29 cellular contexts compared by ENCODE assay signal in the genomic region with DNA sequence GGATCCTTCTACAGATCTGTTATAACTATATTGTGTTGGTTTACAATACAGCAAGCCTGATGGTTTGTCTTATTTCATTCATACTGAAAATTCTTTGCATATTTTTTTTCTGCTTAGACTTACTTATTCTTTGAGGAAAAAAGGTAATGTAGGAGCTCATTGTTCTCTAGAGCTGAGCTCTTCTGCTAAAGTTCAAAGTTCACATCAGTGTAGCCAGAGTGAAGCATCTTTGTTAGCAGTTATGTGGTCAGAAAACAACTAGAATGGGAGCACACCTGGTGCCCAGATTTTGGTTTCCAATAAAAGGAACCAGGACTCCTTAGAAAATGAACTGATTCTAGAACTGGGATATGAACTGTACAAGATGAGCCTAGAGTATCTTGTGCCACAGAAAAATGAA. TPM values are rescaled to one million over a fixed set of nuclear protein-coding genes. Genes with fewer than 3 reads are reported as not detected.
A peak's percentile ranks its signal among the peaks of the same experiment; 100 is the strongest.
DNase-seq lines count a peak whose midpoint lies in the region; ATAC-seq, FAIRE-seq and TF ChIP-seq lines count a peak whose summit lies in the region.
"Had no signal": no experiment of that assay in that cellular context is flagged by ENCODE, and none has a peak within 500 bp of the region (broad histone marks: within the 10 kb centered on the region; RNA-seq: fewer than 3 reads in every experiment).

No MANE protein-coding gene starts in this region.

- no peak for DNase-seq in activated CD8-positive, alpha-beta T cell treated with anti-CD3 and anti-CD28 coated beads for 36 hours
- no peak for DNase-seq in activated CD8-positive, alpha-beta T cell treated with anti-CD3 and anti-CD28 coated beads, Interleukin-2, amount 10 ng/mL, durations not matched to agents 7 days and 5 days
- DNase-seq in T-cell = no peak
- DNase-seq in HepG2 (ENCODE audit: low spot score) = peak; percentile 81
- no peak for DNase-seq in progenitor cell of endocrine pancreas (ENCODE audit: low spot score, unreplicated experiment)
- no peak for DNase-seq in DMS79 treated with DMSO at 0.1 percent for 48 hours (lab: John Stamatoyannopoulos, UW)
- no peak for DNase-seq in left ventricle myocardium superior
- DNase-seq in OCI-M2 (lab: John Stamatoyannopoulos, UW; ENCODE audit: unreplicated experiment) = no peak
- DNase-seq: 8988T, ACHN, BE2C, HFFc6, NCI-H1092, NCI-H1417 treated with DMSO at 0.1 percent for 48 hours, NCI-H1694 treated with DMSO at 0.1 percent for 48 hours, NCI-H2081, NCI-H2227 treated with DMSO at 0.1 percent for 48 hours, NCI-H510A, NCI-H69, SHP77 treated with DMSO at 0.1 percent for 48 hours had no signal

- no peak for TF ChIP-seq CTCF in activated CD8-positive, alpha-beta T cell treated with anti-CD3 and anti-CD28 coated beads for 36 hours (IDR thresholded peaks at IDR 0.05)
- no peak for TF ChIP-seq CTCF in HepG2 (CRISPR knock-in tag; IDR thresholded peaks at IDR 0.05)
- TF ChIP-seq CTCF in progenitor cell of endocrine pancreas (IDR thresholded peaks at IDR 0.05; ENCODE audit: unreplicated experiment) = no peak

- H3K9ac ChIP-seq in HepG2 (ENCODE audit: insufficient read depth, low read depth, low read length) = no peak overlapping the region

- FAIRE-seq in HepG2 (lab: Jason Lieb, UNC) = no peak
- FAIRE-seq: D721Med had no signal

- no peak overlapping the region for H2AFZ ChIP-seq in HepG2 (ENCODE audit: low read length)
- H2AFZ ChIP-seq: GM23338 had no signal

- in situ Hi-C loops in HepG2 (cut with HindIII; ENCODE audit: extremely low pct_ligation_motif_present, low pct_unique_long_range_greater_than_20kb) = no loop called here

- H3K4me3 ChIP-seq in HepG2 (replicated peaks in 1 of 3; ENCODE audit: insufficient read depth in 1 of 3, low read depth in 2 of 3, low read length in 3 of 3) = no peak overlapping the region
- H3K4me3 ChIP-seq: GM23338, HAP-1, SK-N-MC had no signal

- POLR2A ChIA-PET in activated CD8-positive, alpha-beta T cell treated with anti-CD3 and anti-CD28 coated beads for 36 hours (lab: Charles Lee) = no interaction called here
- POLR2A ChIA-PET in activated CD8-positive, alpha-beta T cell treated with anti-CD3 and anti-CD28 coated beads, Interleukin-2, amount 10 ng/mL, durations not matched to agents 7 days and 5 days (lab: Charles Lee) = no interaction called here
- POLR2A ChIA-PET in T-cell (lab: Charles Lee) (interaction anchor here in 1 of 2 donors (0.6 kb wide), 1 partner anchor 8 kb away, joined by 5 read pairs; no protein-coding TSS in a partner anchor), HepG2 (lab: Yijun Ruan, JAX) (interaction anchor here (0.6 to 2.0 kb wide), 6 partner anchors 10 to 226 kb away, joined by 3 to 20 read pairs (median 5); a partner anchor contains a TSS)

- no peak for TF ChIP-seq EP300 in HepG2 (IDR thresholded peaks at IDR 0.05; ENCODE audit: low read depth in 2 of 2, low read length in 2 of 2)
- no peak for TF ChIP-seq EP300 in HepG2 (CRISPR knock-in tag; IDR thresholded peaks at IDR 0.05; ENCODE audit: borderline replicate concordance)

- no peak overlapping the region; the same call in 1 of the 2 replicates for H3K4me2 ChIP-seq in HepG2 (ENCODE audit: low read depth, low read length)
- H3K4me2 ChIP-seq: GM23338 had no signal

- peaks cover 39% of the 10 kb centered on the region for H3K4me1 ChIP-seq in HepG2 (ENCODE audit: insufficient read depth, low read length)
- H3K4me1 ChIP-seq: BE2C had no signal

- BruUV-seq in HepG2 (replicated peaks; lab: Mats Ljungman, UMichigan) = no TSS peak

- no peaks in the 10 kb centered on the region for H4K20me1 ChIP-seq in HepG2 (ENCODE audit: insufficient read depth, low read length)

- ATAC-seq in activated CD8-positive, alpha-beta T cell treated with anti-CD3 and anti-CD28 coated beads for 36 hours = no peak
- ATAC-seq in activated CD8-positive, alpha-beta T cell treated with anti-CD3 and anti-CD28 coated beads, Interleukin-2, amount 10 ng/mL, durations not matched to agents 7 days and 5 days = no peak
- ATAC-seq in T-cell (replicated peaks in 1 of 4) (no peak), HepG2 (peak; percentile 77), left ventricle myocardium superior (no peak)
- ATAC-seq: GM23338, Panc1 had no signal

- no peak for TF ChIP-seq RAD21 in HepG2 (CRISPR knock-in tag; IDR thresholded peaks at IDR 0.05)

- peaks cover 41% of the 10 kb centered on the region for H3K36me3 Mint-ChIP-seq in activated CD8-positive, alpha-beta T cell treated with anti-CD3 and anti-CD28 coated beads for 36 hours (ENCODE audit: low read depth)
- peaks cover 43% of the 10 kb centered on the region for H3K36me3 Mint-ChIP-seq in activated CD8-positive, alpha-beta T cell treated with anti-CD3 and anti-CD28 coated beads, Interleukin-2, amount 10 ng/mL, durations not matched to agents 7 days and 5 days (ENCODE audit: low read depth)
- H3K36me3 Mint-ChIP-seq in T-cell (peaks cover 45% of the 10 kb centered on the region), progenitor cell of endocrine pancreas (ENCODE audit: insufficient read depth) (peaks cover 17% of the 10 kb centered on the region)

- H3K9me3 Mint-ChIP-seq in activated CD8-positive, alpha-beta T cell treated with anti-CD3 and anti-CD28 coated beads for 36 hours = no peaks in the 10 kb centered on the region
- no peaks in the 10 kb centered on the region for H3K9me3 Mint-ChIP-seq in activated CD8-positive, alpha-beta T cell treated with anti-CD3 and anti-CD28 coated beads, Interleukin-2, amount 10 ng/mL, durations not matched to agents 7 days and 5 days (ENCODE audit: insufficient read depth)
- H3K9me3 Mint-ChIP-seq in T-cell = no peaks in the 10 kb centered on the region
- no peaks in the 10 kb centered on the region for H3K9me3 Mint-ChIP-seq in progenitor cell of endocrine pancreas (ENCODE audit: low read depth)
- H3K9me3 Mint-ChIP-seq: CD14-positive monocyte, GM23338, HFFc6, IgD-negative memory B cell had no signal

- H3K27ac Mint-ChIP-seq in activated CD8-positive, alpha-beta T cell treated with anti-CD3 and anti-CD28 coated beads for 36 hours = peak overlapping the region; percentile 9
- no peak overlapping the region for H3K27ac Mint-ChIP-seq in activated CD8-positive, alpha-beta T cell treated with anti-CD3 and anti-CD28 coated beads, Interleukin-2, amount 10 ng/mL, durations not matched to agents 7 days and 5 days
- peak overlapping the region; percentile 20 to 56 for H3K27ac Mint-ChIP-seq in T-cell
- peak overlapping the region; percentile 18 for H3K27ac Mint-ChIP-seq in progenitor cell of endocrine pancreas
- H3K27ac Mint-ChIP-seq: CD14-positive monocyte, GM23338, HFFc6 had no signal

- H3K27me3 Mint-ChIP-seq in activated CD8-positive, alpha-beta T cell treated with anti-CD3 and anti-CD28 coated beads for 36 hours = no peaks in the 10 kb centered on the region
- H3K27me3 Mint-ChIP-seq in activated CD8-positive, alpha-beta T cell treated with anti-CD3 and anti-CD28 coated beads, Interleukin-2, amount 10 ng/mL, durations not matched to agents 7 days and 5 days (ENCODE audit: low read depth) = no peaks in the 10 kb centered on the region
- H3K27me3 Mint-ChIP-seq in T-cell (no peaks in the 10 kb centered on the region), progenitor cell of endocrine pancreas (no peaks in the 10 kb centered on the region)
- H3K27me3 Mint-ChIP-seq: IgD-negative memory B cell had no signal

- TF ChIP-seq POLR2A in HepG2 (IDR thresholded peaks at IDR 0.05; ENCODE audit: insufficient read depth in 1 of 2, low read depth in 2 of 2, low read length in 2 of 2) = no peak

- H3K27me3 ChIP-seq in HepG2 (ENCODE audit: control insufficient read depth in 1 of 2, insufficient read depth in 2 of 2, low read length in 2 of 2) = no peaks in the 10 kb centered on the region
- H3K27me3 ChIP-seq: BE2C had no signal

- no peaks in the 10 kb centered on the region for H3K9me3 ChIP-seq in HepG2 (ENCODE audit: low read length)
- H3K9me3 ChIP-seq: BE2C, HAP-1 had no signal

- CTCF ChIA-PET in activated CD8-positive, alpha-beta T cell treated with anti-CD3 and anti-CD28 coated beads for 36 hours (lab: Charles Lee) = no interaction called here
- CTCF ChIA-PET in activated CD8-positive, alpha-beta T cell treated with anti-CD3 and anti-CD28 coated beads, Interleukin-2, amount 10 ng/mL, durations not matched to agents 7 days and 5 days (lab: Charles Lee) = interaction anchor here (1.2 kb wide), 1 partner anchor 40 kb away, joined by 4 read pairs; no protein-coding TSS in a partner anchor
- CTCF ChIA-PET in T-cell (lab: Charles Lee) (interaction anchor here (0.8 to 1.0 kb wide), 2 partner anchors 13 to 40 kb away, joined by 3 to 4 read pairs; no protein-coding TSS in a partner anchor), HepG2 (lab: Yijun Ruan, JAX; ENCODE audit: low intra/inter-chr PET ratio, low total read pairs) (no interaction called here)

- intact Hi-C loops in activated CD8-positive, alpha-beta T cell treated with anti-CD3 and anti-CD28 coated beads for 36 hours (cut with micrococcal nuclease) = no loop called here
- intact Hi-C loops in HepG2 (cut with micrococcal nuclease; ENCODE audit: unreplicated experiment) = loop anchor here (10.0 kb wide), 1 partner anchor 227 kb away; a partner anchor contains a TSS
- intact Hi-C loops in left ventricle myocardium superior (cut with micrococcal nuclease) = no loop called here

- no peak overlapping the region for H3K4me3 Mint-ChIP-seq in activated CD8-positive, alpha-beta T cell treated with anti-CD3 and anti-CD28 coated beads for 36 hours
- H3K4me3 Mint-ChIP-seq in activated CD8-positive, alpha-beta T cell treated with anti-CD3 and anti-CD28 coated beads, Interleukin-2, amount 10 ng/mL, durations not matched to agents 7 days and 5 days = no peak overlapping the region
- H3K4me3 Mint-ChIP-seq in T-cell = peak overlapping the region in 1 of 3 donors; percentile 7
- peak overlapping the region; percentile 34 for H3K4me3 Mint-ChIP-seq in progenitor cell of endocrine pancreas (ENCODE audit: low read depth)
- H3K4me3 Mint-ChIP-seq: CD14-positive monocyte, GM23338, HFFc6, IgD-negative memory B cell had no signal

- H3K27ac ChIP-seq in HepG2 (ENCODE audit: extremely low read length, insufficient read depth, low read length) = peak overlapping the region; percentile 28
- H3K27ac ChIP-seq: SK-N-MC had no signal

- peaks cover 34% of the 10 kb centered on the region for H3K4me1 Mint-ChIP-seq in activated CD8-positive, alpha-beta T cell treated with anti-CD3 and anti-CD28 coated beads for 36 hours (ENCODE audit: low read depth)
- H3K4me1 Mint-ChIP-seq in activated CD8-positive, alpha-beta T cell treated with anti-CD3 and anti-CD28 coated beads, Interleukin-2, amount 10 ng/mL, durations not matched to agents 7 days and 5 days (ENCODE audit: low read depth) = peaks cover 22% of the 10 kb centered on the region
- H3K4me1 Mint-ChIP-seq in T-cell (peaks cover 37 to 41% (median 40%) of the 10 kb centered on the region in 3 donors), progenitor cell of endocrine pancreas (ENCODE audit: low read depth) (peaks cover 16% of the 10 kb centered on the region)
- H3K4me1 Mint-ChIP-seq: CD14-positive monocyte, GM23338 had no signal

- peaks cover 10 to 25% of the 10 kb centered on the region in 2 experiments for H3K36me3 ChIP-seq in HepG2 (replicated peaks in 1 of 2; ENCODE audit: control insufficient read depth in 1 of 2, insufficient read depth in 2 of 2, low read length in 2 of 2)

- H3K79me2 ChIP-seq in HepG2 (ENCODE audit: insufficient read depth, low read length) = no peaks in the 10 kb centered on the region

RNA-seq across cellular contexts. Expression of a gene that starts 10.3 kb away (rescaled TPM):
- total RNA-seq in activated CD8-positive, alpha-beta T cell treated with anti-CD3 and anti-CD28 coated beads for 36 hours = not detected
- not detected for total RNA-seq in activated CD8-positive, alpha-beta T cell treated with anti-CD3 and anti-CD28 coated beads, Interleukin-2, amount 10 ng/mL, durations not matched to agents 7 days and 5 days
- total RNA-seq in T-cell (under 1 TPM in 3 of 5 donors, not detected in 2; 0.56 to 0.93 (median 0.89) TPM), HepG2 (2016; rRNA removed; fragmentation: Illumina TruSeq; extraction: Trizol) (674 and 839 TPM in 2 replicates), progenitor cell of endocrine pancreas (11.0 and 13.9 TPM in 2 replicates), left ventricle myocardium superior (not detected)
- total RNA-seq in HepG2 (2016; cell fraction: cytosol; rRNA removed; fragmentation: Illumina TruSeq; extraction: Trizol; ENCODE audit: low read depth) = 242 and 256 TPM in 2 replicates
- 663 and 874 TPM in 2 replicates for total RNA-seq in HepG2 (2016; cell fraction: insoluble cytoplasmic fraction; rRNA removed; fragmentation: Illumina TruSeq; extraction: Trizol)
- 629 and 636 TPM in 2 replicates for total RNA-seq in HepG2 (2016; cell fraction: membrane; rRNA removed; fragmentation: Illumina TruSeq; extraction: Trizol)
- total RNA-seq in HepG2 (2016; cell fraction: nucleus; rRNA removed; fragmentation: Illumina TruSeq; extraction: Trizol) = 227 and 238 TPM in 2 replicates
- polyA plus RNA-seq in HepG2 (2011; rRNA removed) = 417 and 526 TPM in 2 replicates
- 451 and 581 TPM in 2 replicates for polyA plus RNA-seq in HepG2 (2011; cell fraction: cytosol; rRNA removed)
- 112 and 118 TPM in 2 replicates for polyA plus RNA-seq in HepG2 (2011; cell fraction: nucleus; rRNA removed)
- 77.6 and 217 TPM in 2 replicates for polyA plus RNA-seq in HepG2 (2012)
- 401 and 422 TPM in 2 replicates for polyA plus RNA-seq in HepG2 (2016; cell fraction: cytosol; fragmentation: Illumina TruSeq; extraction: Trizol; ENCODE audit: low read depth)
- 1,459 and 1,539 TPM in 2 replicates for polyA plus RNA-seq in HepG2 (2016; cell fraction: insoluble cytoplasmic fraction; fragmentation: Illumina TruSeq; extraction: Trizol; ENCODE audit: low read depth)
- polyA plus RNA-seq in HepG2 (2016; cell fraction: membrane; fragmentation: Illumina TruSeq; extraction: Trizol; ENCODE audit: low read depth) = 928 and 1,086 TPM in 2 replicates
- polyA plus RNA-seq in HepG2 (2016; cell fraction: nucleus; fragmentation: Illumina TruSeq; extraction: Trizol; ENCODE audit: insufficient read depth, low read depth) = 560 and 646 TPM in 2 replicates
- 0.26 and 308 TPM in 2 replicates for polyA minus RNA-seq in HepG2 (2011; rRNA and poly(A)+ RNA removed; ENCODE audit: low replicate concordance)
- 48.7 and 61.2 TPM in 2 replicates for polyA minus RNA-seq in HepG2 (2011; cell fraction: cytosol; rRNA and poly(A)+ RNA removed)
- 37.3 and 43.0 TPM in 2 replicates for polyA minus RNA-seq in HepG2 (2011; cell fraction: nucleus; rRNA and poly(A)+ RNA removed)
- total RNA-seq: Daoy, G401, HFFc6 had no signal
- polyA plus RNA-seq: CD14-positive monocyte, IgD-negative memory B cell had no signal

RNA-seq across cellular contexts. Expression of a gene that starts 18.0 kb away (rescaled TPM):
- total RNA-seq in activated CD8-positive, alpha-beta T cell treated with anti-CD3 and anti-CD28 coated beads for 36 hours = 10 to 100 TPM; 47.0 to 57.4 TPM
- 10 to 100 TPM; 62.4 to 72.2 TPM for total RNA-seq in activated CD8-positive, alpha-beta T cell treated with anti-CD3 and anti-CD28 coated beads, Interleukin-2, amount 10 ng/mL, durations not matched to agents 7 days and 5 days
- 10 to 100 TPM; 57.6 to 99.7 (median 91.1) TPM for total RNA-seq in T-cell
- total RNA-seq in HepG2 (2016; rRNA removed; fragmentation: Illumina TruSeq; extraction: Trizol) = 72.1 and 74.4 TPM in 2 replicates
- 16.5 and 18.5 TPM in 2 replicates for total RNA-seq in HepG2 (2016; cell fraction: cytosol; rRNA removed; fragmentation: Illumina TruSeq; extraction: Trizol; ENCODE audit: low read depth)
- total RNA-seq in HepG2 (2016; cell fraction: insoluble cytoplasmic fraction; rRNA removed; fragmentation: Illumina TruSeq; extraction: Trizol) = 75.0 and 76.5 TPM in 2 replicates
- 23.3 and 30.6 TPM in 2 replicates for total RNA-seq in HepG2 (2016; cell fraction: membrane; rRNA removed; fragmentation: Illumina TruSeq; extraction: Trizol)
- 35.7 and 40.9 TPM in 2 replicates for total RNA-seq in HepG2 (2016; cell fraction: nucleus; rRNA removed; fragmentation: Illumina TruSeq; extraction: Trizol)
- 35.8 and 41.1 TPM in 2 replicates for polyA plus RNA-seq in HepG2 (2011; rRNA removed)
- polyA plus RNA-seq in HepG2 (2011; cell fraction: cytosol; rRNA removed) = 27.6 and 35.9 TPM in 2 replicates
- 20.8 and 25.4 TPM in 2 replicates for polyA plus RNA-seq in HepG2 (2011; cell fraction: nucleus; rRNA removed)
- polyA plus RNA-seq in HepG2 (2012) = 23.0 and 52.4 TPM in 2 replicates
- polyA plus RNA-seq in HepG2 (2016; cell fraction: cytosol; fragmentation: Illumina TruSeq; extraction: Trizol; ENCODE audit: low read depth) = 22.9 and 25.5 TPM in 2 replicates
- 67.0 and 70.3 TPM in 2 replicates for polyA plus RNA-seq in HepG2 (2016; cell fraction: insoluble cytoplasmic fraction; fragmentation: Illumina TruSeq; extraction: Trizol; ENCODE audit: low read depth)
- 24.8 and 25.8 TPM in 2 replicates for polyA plus RNA-seq in HepG2 (2016; cell fraction: membrane; fragmentation: Illumina TruSeq; extraction: Trizol; ENCODE audit: low read depth)
- polyA plus RNA-seq in HepG2 (2016; cell fraction: nucleus; fragmentation: Illumina TruSeq; extraction: Trizol; ENCODE audit: insufficient read depth, low read depth) = 44.4 and 74.3 TPM in 2 replicates
- 6.9 and 33.8 TPM in 2 replicates for polyA minus RNA-seq in HepG2 (2011; rRNA and poly(A)+ RNA removed; ENCODE audit: low replicate concordance)
- polyA minus RNA-seq in HepG2 (2011; cell fraction: cytosol; rRNA and poly(A)+ RNA removed) = 9.8 and 13.8 TPM in 2 replicates
- polyA minus RNA-seq in HepG2 (2011; cell fraction: nucleus; rRNA and poly(A)+ RNA removed) = 40.3 and 42.6 TPM in 2 replicates
- 37.2 and 43.6 TPM in 2 replicates for total RNA-seq in progenitor cell of endocrine pancreas
- total RNA-seq in left ventricle myocardium superior = 91.3 TPM

RNA-seq across cellular contexts. Expression of a gene that starts 39.9 kb away (rescaled TPM):
- total RNA-seq in activated CD8-positive, alpha-beta T cell treated with anti-CD3 and anti-CD28 coated beads for 36 hours = 1 to 10 TPM; 2.1 to 2.3 TPM
- total RNA-seq in activated CD8-positive, alpha-beta T cell treated with anti-CD3 and anti-CD28 coated beads, Interleukin-2, amount 10 ng/mL, durations not matched to agents 7 days and 5 days = 1 to 10 TPM; 2.8 to 3.6 TPM
- total RNA-seq in T-cell (1 to 10 TPM; 3.9 to 9.7 (median 4.3) TPM), HepG2 (2016; rRNA removed; fragmentation: Illumina TruSeq; extraction: Trizol) (17.2 and 18.5 TPM in 2 replicates), progenitor cell of endocrine pancreas (27.6 and 28.6 TPM in 2 replicates), left ventricle myocardium superior (9.0 TPM)
- 10.0 and 10.2 TPM in 2 replicates for total RNA-seq in HepG2 (2016; cell fraction: cytosol; rRNA removed; fragmentation: Illumina TruSeq; extraction: Trizol; ENCODE audit: low read depth)
- 15.0 and 19.2 TPM in 2 replicates for total RNA-seq in HepG2 (2016; cell fraction: insoluble cytoplasmic fraction; rRNA removed; fragmentation: Illumina TruSeq; extraction: Trizol)
- 28.0 and 32.7 TPM in 2 replicates for total RNA-seq in HepG2 (2016; cell fraction: membrane; rRNA removed; fragmentation: Illumina TruSeq; extraction: Trizol)
- total RNA-seq in HepG2 (2016; cell fraction: nucleus; rRNA removed; fragmentation: Illumina TruSeq; extraction: Trizol) = 13.3 and 15.6 TPM in 2 replicates
- polyA plus RNA-seq in HepG2 (2011; rRNA removed) = 7.4 and 12.3 TPM in 2 replicates
- polyA plus RNA-seq in HepG2 (2011; cell fraction: cytosol; rRNA removed) = 6.2 and 7.5 TPM in 2 replicates
- polyA plus RNA-seq in HepG2 (2011; cell fraction: nucleus; rRNA removed) = 33.9 and 49.5 TPM in 2 replicates
- polyA plus RNA-seq in HepG2 (2012) = 3.6 and 9.1 TPM in 2 replicates
- polyA plus RNA-seq in HepG2 (2016; cell fraction: cytosol; fragmentation: Illumina TruSeq; extraction: Trizol; ENCODE audit: low read depth) = 12.4 and 12.5 TPM in 2 replicates
- 18.7 and 21.4 TPM in 2 replicates for polyA plus RNA-seq in HepG2 (2016; cell fraction: insoluble cytoplasmic fraction; fragmentation: Illumina TruSeq; extraction: Trizol; ENCODE audit: low read depth)
- 29.3 and 32.2 TPM in 2 replicates for polyA plus RNA-seq in HepG2 (2016; cell fraction: membrane; fragmentation: Illumina TruSeq; extraction: Trizol; ENCODE audit: low read depth)
- 31.6 and 35.1 TPM in 2 replicates for polyA plus RNA-seq in HepG2 (2016; cell fraction: nucleus; fragmentation: Illumina TruSeq; extraction: Trizol; ENCODE audit: insufficient read depth, low read depth)
- polyA minus RNA-seq in HepG2 (2011; rRNA and poly(A)+ RNA removed; ENCODE audit: low replicate concordance) = 8.7 TPM in 1 of 2 replicates, not detected in the other
- 2.2 and 3.1 TPM in 2 replicates for polyA minus RNA-seq in HepG2 (2011; cell fraction: cytosol; rRNA and poly(A)+ RNA removed)
- 4.0 and 8.6 TPM in 2 replicates for polyA minus RNA-seq in HepG2 (2011; cell fraction: nucleus; rRNA and poly(A)+ RNA removed)

RNA-seq across cellular contexts. Expression of a gene that starts 52.5 kb away (rescaled TPM):
- total RNA-seq in activated CD8-positive, alpha-beta T cell treated with anti-CD3 and anti-CD28 coated beads for 36 hours = under 1 TPM; 0.07 to 0.27 TPM
- total RNA-seq in activated CD8-positive, alpha-beta T cell treated with anti-CD3 and anti-CD28 coated beads, Interleukin-2, amount 10 ng/mL, durations not matched to agents 7 days and 5 days = not detected
- total RNA-seq in T-cell (under 1 TPM; 0.07 to 0.13 (median 0.09) TPM), HepG2 (2016; rRNA removed; fragmentation: Illumina TruSeq; extraction: Trizol) (0.02 TPM in 1 of 2 replicates, not detected in the other), progenitor cell of endocrine pancreas (1.1 and 1.7 TPM in 2 replicates), left ventricle myocardium superior (93.1 TPM)
- not detected in 2 replicates for total RNA-seq in HepG2 (2016; cell fraction: cytosol; rRNA removed; fragmentation: Illumina TruSeq; extraction: Trizol; ENCODE audit: low read depth)
- total RNA-seq in HepG2 (2016; cell fraction: insoluble cytoplasmic fraction; rRNA removed; fragmentation: Illumina TruSeq; extraction: Trizol) = 0.02 TPM in 1 of 2 replicates, not detected in the other
- total RNA-seq in HepG2 (2016; cell fraction: membrane; rRNA removed; fragmentation: Illumina TruSeq; extraction: Trizol) = not detected in 2 replicates
- total RNA-seq in HepG2 (2016; cell fraction: nucleus; rRNA removed; fragmentation: Illumina TruSeq; extraction: Trizol) = not detected in 2 replicates
- polyA plus RNA-seq in HepG2 (2011; rRNA removed) = 0.01 TPM in 1 of 2 replicates, not detected in the other
- polyA plus RNA-seq in HepG2 (2011; cell fraction: cytosol; rRNA removed) = not detected in 2 replicates
- polyA plus RNA-seq in HepG2 (2011; cell fraction: nucleus; rRNA removed) = not detected in 2 replicates
- not detected in 2 replicates for polyA plus RNA-seq in HepG2 (2012)
- polyA plus RNA-seq in HepG2 (2016; cell fraction: cytosol; fragmentation: Illumina TruSeq; extraction: Trizol; ENCODE audit: low read depth) = not detected in 2 replicates
- polyA plus RNA-seq in HepG2 (2016; cell fraction: insoluble cytoplasmic fraction; fragmentation: Illumina TruSeq; extraction: Trizol; ENCODE audit: low read depth) = not detected in 2 replicates
- not detected in 2 replicates for polyA plus RNA-seq in HepG2 (2016; cell fraction: membrane; fragmentation: Illumina TruSeq; extraction: Trizol; ENCODE audit: low read depth)
- polyA plus RNA-seq in HepG2 (2016; cell fraction: nucleus; fragmentation: Illumina TruSeq; extraction: Trizol; ENCODE audit: insufficient read depth, low read depth) = not detected in 2 replicates
- 0.28 TPM in 1 of 2 replicates, not detected in the other for polyA minus RNA-seq in HepG2 (2011; rRNA and poly(A)+ RNA removed; ENCODE audit: low replicate concordance)
- polyA minus RNA-seq in HepG2 (2011; cell fraction: cytosol; rRNA and poly(A)+ RNA removed) = not detected in 2 replicates
- not detected in 2 replicates for polyA minus RNA-seq in HepG2 (2011; cell fraction: nucleus; rRNA and poly(A)+ RNA removed)
- total RNA-seq: G401 had no signal
- polyA plus RNA-seq: CD14-positive monocyte had no signal

RNA-seq across cellular contexts. Expression of a gene that starts 54.5 kb away (rescaled TPM):
- total RNA-seq in activated CD8-positive, alpha-beta T cell treated with anti-CD3 and anti-CD28 coated beads for 36 hours = 10 to 100 TPM; 18.8 to 23.5 TPM
- total RNA-seq in activated CD8-positive, alpha-beta T cell treated with anti-CD3 and anti-CD28 coated beads, Interleukin-2, amount 10 ng/mL, durations not matched to agents 7 days and 5 days = 10 to 100 TPM; 17.9 to 18.8 TPM
- total RNA-seq in T-cell (10 to 100 TPM in 3 of 5 donors, 1 to 10 TPM in 2; 9.6 to 14.2 (median 10.4) TPM), HepG2 (2016; rRNA removed; fragmentation: Illumina TruSeq; extraction: Trizol) (28.5 and 35.1 TPM in 2 replicates), progenitor cell of endocrine pancreas (20.2 and 22.4 TPM in 2 replicates), left ventricle myocardium superior (18.1 TPM)
- total RNA-seq in HepG2 (2016; cell fraction: cytosol; rRNA removed; fragmentation: Illumina TruSeq; extraction: Trizol; ENCODE audit: low read depth) = 4.9 and 5.9 TPM in 2 replicates
- 26.2 and 34.3 TPM in 2 replicates for total RNA-seq in HepG2 (2016; cell fraction: insoluble cytoplasmic fraction; rRNA removed; fragmentation: Illumina TruSeq; extraction: Trizol)
- 13.9 and 14.8 TPM in 2 replicates for total RNA-seq in HepG2 (2016; cell fraction: membrane; rRNA removed; fragmentation: Illumina TruSeq; extraction: Trizol)
- 23.0 and 24.4 TPM in 2 replicates for total RNA-seq in HepG2 (2016; cell fraction: nucleus; rRNA removed; fragmentation: Illumina TruSeq; extraction: Trizol)
- 23.6 and 25.5 TPM in 2 replicates for polyA plus RNA-seq in HepG2 (2011; rRNA removed)
- polyA plus RNA-seq in HepG2 (2011; cell fraction: cytosol; rRNA removed) = 24.0 and 26.1 TPM in 2 replicates
- polyA plus RNA-seq in HepG2 (2011; cell fraction: nucleus; rRNA removed) = 23.4 and 27.7 TPM in 2 replicates
- polyA plus RNA-seq in HepG2 (2012) = 13.7 TPM in 2 replicates
- 4.0 and 4.6 TPM in 2 replicates for polyA plus RNA-seq in HepG2 (2016; cell fraction: cytosol; fragmentation: Illumina TruSeq; extraction: Trizol; ENCODE audit: low read depth)
- polyA plus RNA-seq in HepG2 (2016; cell fraction: insoluble cytoplasmic fraction; fragmentation: Illumina TruSeq; extraction: Trizol; ENCODE audit: low read depth) = 33.7 and 37.5 TPM in 2 replicates
- polyA plus RNA-seq in HepG2 (2016; cell fraction: membrane; fragmentation: Illumina TruSeq; extraction: Trizol; ENCODE audit: low read depth) = 7.5 and 8.8 TPM in 2 replicates
- 23.4 and 28.9 TPM in 2 replicates for polyA plus RNA-seq in HepG2 (2016; cell fraction: nucleus; fragmentation: Illumina TruSeq; extraction: Trizol; ENCODE audit: insufficient read depth, low read depth)
- 79.0 and 79.6 TPM in 2 replicates for polyA minus RNA-seq in HepG2 (2011; rRNA and poly(A)+ RNA removed; ENCODE audit: low replicate concordance)
- 23.7 and 24.0 TPM in 2 replicates for polyA minus RNA-seq in HepG2 (2011; cell fraction: cytosol; rRNA and poly(A)+ RNA removed)
- 29.1 and 37.9 TPM in 2 replicates for polyA minus RNA-seq in HepG2 (2011; cell fraction: nucleus; rRNA and poly(A)+ RNA removed)

Comparison
In these comparisons a context has a peak if more than half of its experiments do, and no peak if none do; other contexts are left out.
1. CTCF ChIA-PET loops: an anchor here in activated CD8-positive, alpha-beta T cell treated with anti-CD3 and anti-CD28 coated beads, Interleukin-2, amount 10 ng/mL, durations not matched to agents 7 days and 5 days (1.2 kb wide) and T-cell (0.8 to 1.0 kb wide); none called in activated CD8-positive, alpha-beta T cell treated with anti-CD3 and anti-CD28 coated beads for 36 hours and HepG2.
2. RNA of a gene that starts 10.3 kb away (total RNA-seq): 227 to 874 TPM in HepG2; 11.0 to 13.9 TPM in progenitor cell of endocrine pancreas, 0.56 to 0.93 TPM in T-cell, not detected in activated CD8-positive, alpha-beta T cell treated with anti-CD3 and anti-CD28 coated beads for 36 hours, not detected in activated CD8-positive, alpha-beta T cell treated with anti-CD3 and anti-CD28 coated beads, Interleukin-2, amount 10 ng/mL, durations not matched to agents 7 days and 5 days and not detected in left ventricle myocardium superior (single experiment); every median in the first group is over 10 times any median in the second.